8 cellular contexts compared by ENCODE assay signal in the genomic region with DNA sequence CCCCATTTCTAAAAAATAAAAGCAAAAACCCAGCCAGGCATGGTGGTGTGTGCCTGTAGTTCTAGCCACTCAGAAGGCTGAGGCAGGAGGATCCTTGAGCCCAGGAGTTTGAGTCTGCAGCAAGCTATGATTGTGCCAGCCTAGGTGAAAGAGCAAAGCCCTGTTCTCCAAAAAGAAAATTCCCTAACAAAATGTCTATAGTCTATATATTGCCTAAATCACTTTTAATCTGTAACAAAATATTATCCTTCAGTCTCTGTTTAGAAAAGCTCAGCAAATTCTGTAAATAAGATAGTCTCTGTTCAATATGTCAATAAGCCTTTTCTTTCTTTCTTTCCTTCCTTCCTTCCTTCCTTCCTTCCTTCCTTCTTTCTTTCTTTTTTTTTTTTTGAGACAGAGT.
"Had no signal": no experiment of that assay in that cellular context is flagged by ENCODE, and none has a peak within 500 bp of the region (broad histone marks: within the 10 kb centered on the region; RNA-seq: fewer than 3 reads in every experiment).

No MANE protein-coding gene starts in this region.

- DNase-seq: GM23248, GOT3, H7, KBM-7 had no signal

- H3K9me3 Mint-ChIP-seq: HFFc6, IgD-negative memory B cell had no signal

- ATAC-seq: HCT116, HepG2 had no signal

- H3K27ac Mint-ChIP-seq: HFFc6, IgD-negative memory B cell had no signal

- H3K4me3 Mint-ChIP-seq: HFFc6, IgD-negative memory B cell had no signal

- H3K4me1 Mint-ChIP-seq: IgD-negative memory B cell had no signal
